ENCODE assay signal across 8 cellular contexts in the genomic region with DNA sequence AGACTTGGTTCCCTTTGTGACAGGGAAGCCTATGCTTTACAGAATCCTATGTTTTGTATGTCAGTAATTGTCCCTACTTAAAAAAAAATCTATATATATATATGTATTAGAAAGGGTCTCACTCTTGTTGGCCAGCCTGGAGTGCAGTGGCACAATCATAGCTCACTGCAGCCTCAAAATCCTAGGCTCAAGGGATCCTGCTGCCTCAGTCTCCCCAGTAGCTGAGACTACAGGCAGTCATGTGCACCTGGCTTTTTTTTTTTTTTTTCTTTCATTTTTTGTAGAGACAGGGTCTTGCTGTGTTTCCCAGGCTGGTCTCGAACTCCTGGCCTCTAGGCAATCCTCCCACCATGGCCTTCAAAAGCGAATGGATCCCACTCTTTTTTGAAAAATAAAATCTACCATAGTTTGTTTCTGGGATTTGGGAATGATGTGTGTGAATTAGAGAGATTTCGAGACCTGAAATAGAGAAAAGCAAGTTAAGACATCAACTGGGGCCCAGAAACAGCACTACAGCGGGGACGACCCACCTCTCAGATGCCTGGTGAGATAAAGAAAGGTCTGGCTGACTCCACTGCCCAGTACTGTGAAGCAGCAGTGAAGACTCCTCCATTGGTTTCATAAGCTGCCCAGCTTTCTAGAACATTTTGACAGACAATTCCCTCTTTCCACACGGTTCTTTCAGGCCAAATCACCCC. TPM values are rescaled to one million over a fixed set of nuclear protein-coding genes. Genes with fewer than 3 reads are reported as not detected.
DNase-seq lines count a peak whose midpoint lies in the region; ATAC-seq and TF ChIP-seq lines count a peak whose summit lies in the region.

No MANE protein-coding gene starts in this region.

- no peak for TF ChIP-seq CTCF in C4-2B (conservative IDR thresholded peaks at IDR 0.05)
- no peak for TF ChIP-seq CTCF in PC-3 (conservative IDR thresholded peaks at IDR 0.05; ENCODE audit: low read depth, low read length)
- no peak for TF ChIP-seq CTCF in dorsolateral prefrontal cortex (IDR thresholded peaks at IDR 0.05 in 54 of 56, conservative IDR thresholded peaks at IDR 0.05 in 2 of 56; ENCODE audit: low read depth in 1 of 56, partially characterized antibody in 56 of 56)
- no peak for TF ChIP-seq CTCF in neural crest cell (conservative IDR thresholded peaks at IDR 0.05)
- no peak for TF ChIP-seq CTCF in GM10248 (IDR thresholded peaks at IDR 0.05; ENCODE audit: control extremely low read depth, extremely low read depth, low read depth, missing control alignments)

- H3K27ac Mint-ChIP-seq in neural crest cell (ENCODE audit: unreplicated experiment) = peak overlapping the region; percentile 50

- H3K4me3 ChIP-seq in PC-3 (ENCODE audit: low read length) (peak overlapping the region; percentile 24; the same call in 1 of the 2 replicates), dorsolateral prefrontal cortex (peak overlapping the region; percentile 4 to 90 (median 78))

- H3K27me3 Mint-ChIP-seq in neural crest cell (ENCODE audit: low read depth) = peaks cover 22% of the 10 kb centered on the region

- H2AFZ ChIP-seq in PC-3 (ENCODE audit: low read length) = no peak overlapping the region

- DNase-seq in PC-3 (no peak), dorsolateral prefrontal cortex (no peak), neural crest cell (ENCODE audit: low read depth, low spot score) (no peak), amygdala (lab: John Stamatoyannopoulos, UW) (no peak), GM10248 (ENCODE audit: extremely low spot score) (no peak)

- H3K27me3 ChIP-seq in PC-3 (ENCODE audit: low read length) = no peaks in the 10 kb centered on the region
- no peaks in the 10 kb centered on the region for H3K27me3 ChIP-seq in dorsolateral prefrontal cortex

- peaks cover 50% of the 10 kb centered on the region for H3K79me2 ChIP-seq in PC-3 (ENCODE audit: low read length)

- H3K9me3 Mint-ChIP-seq in neural crest cell = no peaks in the 10 kb centered on the region

- CTCF ChIA-PET in PC-3 (lab: Charles Lee) = interaction anchor here (1.0 kb wide), 1 partner anchor 49 kb away, joined by 3 read pairs; no protein-coding TSS in a partner anchor
- CTCF ChIA-PET in GM10248 (lab: Yijun Ruan, JAX) = interaction anchor here (1.2 to 7.4 kb wide), 7 partner anchors 12 to 91 kb away, joined by 3 to 85 read pairs (median 6); no protein-coding TSS in a partner anchor

- no peaks in the 10 kb centered on the region for H3K9me2 ChIP-seq in PC-3 (replicated peaks; ENCODE audit: low read length)

- H3K27ac ChIP-seq in C4-2B = peak overlapping the region; percentile 99
- peak overlapping the region; percentile 99 for H3K27ac ChIP-seq in PC-3 (ENCODE audit: low read length)
- peak overlapping the region; percentile 94 to 100 (median 100) for H3K27ac ChIP-seq in dorsolateral prefrontal cortex

- BruUV-seq in PC-3 (replicated peaks; lab: Mats Ljungman, UMichigan) = no TSS peak

- peak overlapping the region; percentile 97 for H3K4me2 ChIP-seq in PC-3 (ENCODE audit: low read length)

- intact Hi-C loops in PC-3 (cut with micrococcal nuclease) = loop anchor here (1.0 to 2.0 kb wide), 2 partner anchors 38 to 52 kb away; a partner anchor contains a TSS
- intact Hi-C loops in dorsolateral prefrontal cortex (cut with DNase I) = no loop called here

- H3K9ac ChIP-seq in PC-3 (ENCODE audit: low read length) = peak overlapping the region; percentile 92

- no peaks in the 10 kb centered on the region for H3K36me3 Mint-ChIP-seq in neural crest cell (ENCODE audit: low read depth)

- H3K36me3 ChIP-seq in PC-3 (ENCODE audit: low read depth, low read length) = peaks cover 29% of the 10 kb centered on the region

- peaks cover 32% of the 10 kb centered on the region for H3F3A ChIP-seq in PC-3 (ENCODE audit: low read length, unreplicated experiment)

- H3K4me3 Mint-ChIP-seq in neural crest cell = peak overlapping the region; percentile 72

- ATAC-seq in PC-3 (no peak), HG03378 (IDR thresholded peaks at IDR 0.05; ENCODE audit: unreplicated experiment) (no peak), HG03135 (IDR thresholded peaks at IDR 0.05; ENCODE audit: unreplicated experiment) (no peak)

- peaks cover 58% of the 10 kb centered on the region for H3K4me1 ChIP-seq in PC-3 (ENCODE audit: insufficient read depth, low read length)

- no peaks in the 10 kb centered on the region for H3K9me3 ChIP-seq in PC-3 (ENCODE audit: low read length)

- POLR2A ChIA-PET in PC-3 (lab: Charles Lee; ENCODE audit: unreplicated experiment) (interaction anchor here (0.5 to 1.9 kb wide), 11 partner anchors 12 to 150 kb away, joined by 3 to 31 read pairs (median 5); a partner anchor contains a TSS), GM10248 (lab: Yijun Ruan, JAX) (interaction anchor here (0.6 to 14.7 kb wide), 7 partner anchors 8 to 105 kb away, joined by 4 to 620 read pairs (median 9); a partner anchor contains a TSS)

- peaks cover 29% of the 10 kb centered on the region for H4K20me1 ChIP-seq in PC-3 (ENCODE audit: low read length)

- peaks cover 90% of the 10 kb centered on the region for H3K4me1 Mint-ChIP-seq in neural crest cell

RNA-seq across cellular contexts. Expression of a gene that starts 1.9 kb away (rescaled TPM):
- 47.9 and 96.6 TPM in 2 replicates for total RNA-seq in PC-3 (2014; rRNA removed)
- total RNA-seq in dorsolateral prefrontal cortex = 1,000 to 10,000 TPM in 5 of 120 experiments, 100 to 1,000 TPM in 115; 106 to 1,508 (median 405) TPM
- total RNA-seq in neural crest cell = 29.8 and 37.2 TPM in 2 replicates

RNA-seq across cellular contexts. Expression of a gene that starts 34.2 kb away (rescaled TPM):
- total RNA-seq in PC-3 (2014; rRNA removed) (68.3 and 93.2 TPM in 2 replicates), dorsolateral prefrontal cortex (10 to 100 TPM; 14.1 to 50.3 (median 21.7) TPM), neural crest cell (25.6 and 29.0 TPM in 2 replicates)

RNA-seq across cellular contexts. Expression of a gene that starts 38.2 kb away (rescaled TPM):
- total RNA-seq in PC-3 (2014; rRNA removed) (12.7 and 13.1 TPM in 2 replicates), dorsolateral prefrontal cortex (10 to 100 TPM in 51 of 120 experiments, 1 to 10 TPM in 69; 3.6 to 18.2 (median 9.0) TPM), neural crest cell (1.5 and 1.8 TPM in 2 replicates)
